Comparison of ENCODE assay signal across 8 cellular contexts in genomic region chr4:108620101-108620932, GRCh38. TPM values are rescaled to one million over a fixed set of nuclear protein-coding genes. Genes with fewer than 3 reads are reported as not detected.
DNase-seq lines count a peak whose midpoint lies in the region; ATAC-seq and TF ChIP-seq lines count a peak whose summit lies in the region.

Gene RPL34, plus strand, starts transcription at chr4:108620576. Its CDS starts 1,384 bp downstream, at chr4:108621960.

- no peaks in the 10 kb centered on the region for H3K27me3 Mint-ChIP-seq in activated T-cell treated with anti-CD3 and anti-CD28 coated beads, Interleukin-2, amount 50 U/mL, for 24 hours

- H3K27me3 ChIP-seq in mucosa of rectum (ENCODE audit: control insufficient read depth in 2 of 2, insufficient read depth in 2 of 2, low read length in 2 of 2): no peaks in the 10 kb centered on the region

- H3K9me3 Mint-ChIP-seq in activated T-cell treated with anti-CD3 and anti-CD28 coated beads, Interleukin-2, amount 50 U/mL, for 24 hours: peaks cover 8% of the 10 kb centered on the region

- in situ Hi-C loops in KBM-7 (cut with MboI; ENCODE audit: low pct_unique_long_range_greater_than_20kb, low sequenced_read_pairs): no loop called here

- H3K27ac Mint-ChIP-seq in activated T-cell treated with anti-CD3 and anti-CD28 coated beads, Interleukin-2, amount 50 U/mL, for 24 hours: peak within 1 kb of the TSS; percentile 99

- DNase-seq in DMS153 treated with DMSO at 0.1 percent for 48 hours (lab: John Stamatoyannopoulos, UW; ENCODE audit: unreplicated experiment) (peak; percentile 97), KBM-7 (peak; percentile 97), erythroblast (lab: John Stamatoyannopoulos, UW) (peak; percentile 98 to 99)
- peak; percentile 95 for DNase-seq in activated T-cell treated with anti-CD3 and anti-CD28 coated beads, Interleukin-2, amount 50 U/mL, for 24 hours
- peak; percentile 96 for DNase-seq in stimulated activated CD8-positive, alpha-beta memory T cell treated with anti-CD3 and anti-CD28 coated beads, Interleukin-4, amount 100 ng/mL, for 48 hours

- H3K36me3 ChIP-seq in mucosa of rectum (ENCODE audit: control insufficient read depth in 2 of 2, insufficient read depth in 2 of 2, low read length in 2 of 2): peaks cover 33 to 34% of the 10 kb centered on the region in 2 donors

- H3K9ac ChIP-seq in mucosa of rectum (ENCODE audit: low read depth in 1 of 2, low read length in 2 of 2): peak within 1 kb of the TSS; percentile 89 to 90

- H3K4me1 ChIP-seq in mucosa of rectum (ENCODE audit: control insufficient read depth in 2 of 2, insufficient read depth in 2 of 2, low read length in 2 of 2): peaks cover 12 to 16% of the 10 kb centered on the region in 2 donors

- TF ChIP-seq POLR2A in erythroblast (IDR thresholded peaks at IDR 0.05; ENCODE audit: low read length): peak; percentile 99

- peak within 1 kb of the TSS; percentile 84 to 90 for H3K27ac ChIP-seq in mucosa of rectum (ENCODE audit: low read depth in 2 of 2, low read length in 2 of 2)

- peaks cover 88% of the 10 kb centered on the region for H3K36me3 Mint-ChIP-seq in activated T-cell treated with anti-CD3 and anti-CD28 coated beads, Interleukin-2, amount 50 U/mL, for 24 hours (ENCODE audit: low read depth)

- peak within 1 kb of the TSS; percentile 97 for H3K4me3 Mint-ChIP-seq in activated T-cell treated with anti-CD3 and anti-CD28 coated beads, Interleukin-2, amount 50 U/mL, for 24 hours

- peaks cover 47% of the 10 kb centered on the region for H3K4me1 Mint-ChIP-seq in activated T-cell treated with anti-CD3 and anti-CD28 coated beads, Interleukin-2, amount 50 U/mL, for 24 hours (ENCODE audit: low read depth)

- peak within 1 kb of the TSS; percentile 87 to 95 for H3K4me3 ChIP-seq in mucosa of rectum (ENCODE audit: low read length in 2 of 2)

- peak; percentile 100 for ATAC-seq in GM21717 (IDR thresholded peaks at IDR 0.05; ENCODE audit: unreplicated experiment)

- H3K9me3 ChIP-seq in mucosa of rectum (ENCODE audit: control insufficient read depth in 2 of 2, low read length in 2 of 2): no peaks in the 10 kb centered on the region

TF ChIP-seq in PFSK-1, 5 proteins besides CTCF, POLR2A, EP300 and RAD21:
- peak; percentile 99 for TF ChIP-seq TAF1 (IDR thresholded peaks at IDR 0.05; ENCODE audit: borderline replicate concordance, insufficient read depth, low read length)
- no peak for TF ChIP-seq SIN3A (IDR thresholded peaks at IDR 0.05; ENCODE audit: borderline replicate concordance, insufficient read depth, low read length)
- TF ChIP-seq REST (IDR thresholded peaks at IDR 0.05; ENCODE audit: insufficient read depth in 1 of 2, low read depth in 2 of 2, low read length in 2 of 2): peak; percentile 15 to 40; a peak in 1 of 4 replicates
- peak; percentile 98 for TF ChIP-seq POLR2AphosphoS5 (IDR thresholded peaks at IDR 0.05; ENCODE audit: low read depth, low read length)
- no peak for TF ChIP-seq FOXP2 (optimal IDR thresholded peaks at IDR 0.05; ENCODE audit: borderline replicate concordance, extremely low read depth, extremely low read length, insufficient read depth)
TF ChIP-seq in PFSK-1: peak in this region for 3.

RNA-seq across cellular contexts. Expression of gene RPL34, which starts in this region (rescaled TPM):
- 818 TPM for polyA plus RNA-seq in PFSK-1 (2012; ENCODE audit: insufficient read length, low read depth)

Comparison
In these comparisons a context has a peak if more than half of its experiments do, and no peak if none do; other contexts are left out.
1. Peak in every context shown above with its lines: DNase-seq, ATAC-seq, H3K4me3 ChIP-seq and H3K27ac ChIP-seq.